In the genomic region with DNA sequence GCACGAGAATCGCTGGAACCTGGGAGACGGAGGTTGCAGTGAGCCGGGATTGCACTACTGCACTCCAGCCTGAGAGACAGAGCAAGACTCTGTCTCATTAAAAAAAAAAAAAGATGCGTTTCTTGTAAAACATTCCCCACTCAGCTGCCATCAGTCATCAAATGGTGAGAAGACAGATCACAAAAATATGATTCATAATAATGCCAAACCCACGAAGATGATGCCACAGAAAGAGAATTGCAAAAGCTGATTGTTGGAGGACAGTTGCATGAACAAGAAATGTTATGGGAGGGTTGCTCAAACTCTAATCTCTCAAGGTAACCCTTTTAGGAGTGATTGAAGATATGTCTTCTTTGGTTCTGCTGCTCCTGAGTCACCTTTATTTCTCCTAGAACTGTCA, we compare ENCODE assay signal across 25 cellular contexts. TPM values are rescaled to one million over a fixed set of nuclear protein-coding genes. Genes with fewer than 3 reads are reported as not detected.
DNase-seq lines count a peak whose midpoint lies in the region; ATAC-seq, FAIRE-seq and TF ChIP-seq lines count a peak whose summit lies in the region.
"Had no signal": no experiment of that assay in that cellular context is flagged by ENCODE, and none has a peak within 500 bp of the region (broad histone marks: within the 10 kb centered on the region; RNA-seq: fewer than 3 reads in every experiment).

No MANE protein-coding gene starts in this region.

- no peaks in the 10 kb centered on the region for H3K9me3 Mint-ChIP-seq in stimulated activated naive B cell treated with anti-CD40 and anti-IgM and Interleukin-4, amounts not matched to agents 10 μg/mL and 1 μg/mL and 100 μg/mL, for 72 hours
- H3K9me3 Mint-ChIP-seq: HFFc6 had no signal

- no peak overlapping the region for H3K4ac ChIP-seq in mesendoderm (ENCODE audit: low read depth, low read length)

- no peak for ATAC-seq in GM19467 (IDR thresholded peaks at IDR 0.05; ENCODE audit: unreplicated experiment)
- no peak for ATAC-seq in stimulated activated naive B cell treated with anti-CD40 and anti-IgM and Interleukin-4, amounts not matched to agents 10 μg/mL and 1 μg/mL and 100 μg/mL, for 72 hours (replicated peaks)
- ATAC-seq: GM12878, K562, Panc1 had no signal

- H4K8ac ChIP-seq in mesendoderm (ENCODE audit: low read depth, low read length), result no peak overlapping the region

- H2BK15ac ChIP-seq in mesendoderm (replicated peaks; ENCODE audit: low read depth), result no peak overlapping the region

- WGBS in mesendoderm (ENCODE audit: extremely low coverage, insufficient coverage, low lambda C conversion rate), result no CpG with 5 or more reads among the region's 6 CpGs

- TF ChIP-seq CTCF in NB4 (IDR thresholded peaks at IDR 0.05; ENCODE audit: low read depth, low read length), result no peak
- no peak for TF ChIP-seq CTCF in fibroblast of mammary gland (conservative IDR thresholded peaks at IDR 0.05; ENCODE audit: control insufficient read depth, insufficient read depth, low read depth, low read length)

- DNase-seq in GM19239 (ENCODE audit: insufficient read length, low spot score) (no peak), NB4 (ENCODE audit: low read depth) (peak; percentile 36), fibroblast of mammary gland (ENCODE audit: low read depth) (peak; percentile 48), putamen (ENCODE audit: low spot score) (peak; percentile 58), RPMI8226 (no peak), mesendoderm (no peak)
- DNase-seq in stimulated activated naive B cell treated with anti-CD40 and anti-IgM and Interleukin-4, amounts not matched to agents 10 μg/mL and 1 μg/mL and 100 μg/mL, for 72 hours, result no peak
- DNase-seq: ACHN, AML-193, DMS 273 treated with DMSO at 0.1 percent for 48 hours, GF-D8, HFFc6, NCI-H1092 treated with DMSO at 0.1 percent for 48 hours, NCI-H146, NCI-H2081, NCI-H2171 treated with DMSO at 0.1 percent for 48 hours, NCI-H446, SW 1271 had no signal

- H3K4me1 Mint-ChIP-seq in stimulated activated naive B cell treated with anti-CD40 and anti-IgM and Interleukin-4, amounts not matched to agents 10 μg/mL and 1 μg/mL and 100 μg/mL, for 72 hours, result peaks cover 11 to 24% of the 10 kb centered on the region in 2 donors

- H3K23ac ChIP-seq in mesendoderm (ENCODE audit: low read length), result no peak overlapping the region

- H3K27me3 Mint-ChIP-seq in stimulated activated naive B cell treated with anti-CD40 and anti-IgM and Interleukin-4, amounts not matched to agents 10 μg/mL and 1 μg/mL and 100 μg/mL, for 72 hours, result no peaks in the 10 kb centered on the region

- no peaks in the 10 kb centered on the region for H3K36me3 ChIP-seq in mesendoderm (ENCODE audit: control insufficient read depth, insufficient read depth, low read length)
- H3K36me3 ChIP-seq: SJSA1 had no signal

- no peak overlapping the region for H3K27ac Mint-ChIP-seq in stimulated activated naive B cell treated with anti-CD40 and anti-IgM and Interleukin-4, amounts not matched to agents 10 μg/mL and 1 μg/mL and 100 μg/mL, for 72 hours
- H3K27ac Mint-ChIP-seq: HFFc6 had no signal

- H2BK120ac ChIP-seq in mesendoderm (ENCODE audit: low read depth, low read length), result no peak overlapping the region

- H3K9ac ChIP-seq in mesendoderm (ENCODE audit: low read length), result no peak overlapping the region

- no peak overlapping the region for H3K4me2 ChIP-seq in mesendoderm (ENCODE audit: low read length)

- no peak overlapping the region for H3K18ac ChIP-seq in mesendoderm (ENCODE audit: low read length)

- H3K27ac ChIP-seq in mesendoderm (ENCODE audit: low read depth, low read length), result no peak overlapping the region
- H3K27ac ChIP-seq: C4-2B, SJSA1 had no signal

- H3K36me3 Mint-ChIP-seq in stimulated activated naive B cell treated with anti-CD40 and anti-IgM and Interleukin-4, amounts not matched to agents 10 μg/mL and 1 μg/mL and 100 μg/mL, for 72 hours, result no peaks in the 10 kb centered on the region

- peak; percentile 42 for FAIRE-seq in GM19239 (lab: Jason Lieb, UNC)
- FAIRE-seq: GM12878, H54, K562 had no signal

- no peaks in the 10 kb centered on the region for H3K27me3 ChIP-seq in mesendoderm (ENCODE audit: insufficient read depth, low read length, poor library complexity)
- H3K27me3 ChIP-seq: SJSA1 had no signal

- H3K79me2 ChIP-seq in mesendoderm (ENCODE audit: control insufficient read depth, insufficient read depth, low read length), result no peaks in the 10 kb centered on the region

- H2BK5ac ChIP-seq in mesendoderm (ENCODE audit: low read length), result no peak overlapping the region

- H3K56ac ChIP-seq in mesendoderm (ENCODE audit: low read length), result no peak overlapping the region

- H3K4me3 ChIP-seq in NB4 (ENCODE audit: low read depth, low read length) (no peak overlapping the region), fibroblast of mammary gland (ENCODE audit: control insufficient read depth, low read depth, low read length) (no peak overlapping the region), mesendoderm (ENCODE audit: low read length) (no peak overlapping the region)
- H3K4me3 ChIP-seq: GM12878, K562, SJSA1 had no signal

- no peak overlapping the region for H4K5ac ChIP-seq in mesendoderm (ENCODE audit: low read length)

- H3K4me3 Mint-ChIP-seq in stimulated activated naive B cell treated with anti-CD40 and anti-IgM and Interleukin-4, amounts not matched to agents 10 μg/mL and 1 μg/mL and 100 μg/mL, for 72 hours, result no peak overlapping the region
- H3K4me3 Mint-ChIP-seq: HFFc6 had no signal

- no peaks in the 10 kb centered on the region for H3K4me1 ChIP-seq in mesendoderm (ENCODE audit: control insufficient read depth, low read depth, low read length)

- H3K79me1 ChIP-seq in mesendoderm (ENCODE audit: low read length), result no peaks in the 10 kb centered on the region

- no peak overlapping the region for H2AK5ac ChIP-seq in mesendoderm (ENCODE audit: low read length)

- TF ChIP-seq POLR2A in NB4 (IDR thresholded peaks at IDR 0.05; ENCODE audit: extremely low read depth, insufficient read length), result no peak

RNA-seq across cellular contexts. Expression of a gene that starts 21.4 kb away (rescaled TPM):
- 10.2 TPM for polyA plus RNA-seq in mesendoderm (2013, experiment 1 of 2)
- polyA plus RNA-seq in mesendoderm (2013, experiment 2 of 2), result 10.0 TPM

RNA-seq across cellular contexts. Expression of a gene that starts 37.9 kb away (rescaled TPM):
- 155 TPM for polyA plus RNA-seq in mesendoderm (2013, experiment 1 of 2)
- polyA plus RNA-seq in mesendoderm (2013, experiment 2 of 2), result 155 TPM

Comparison
In these comparisons a context has a peak if more than half of its experiments do, and no peak if none do; other contexts are left out.
1. DNase-seq: peak in NB4 (single experiment), fibroblast of mammary gland (single experiment) and putamen (single experiment); none in GM19239 (single experiment), stimulated activated naive B cell treated with anti-CD40 and anti-IgM and Interleukin-4, amounts not matched to agents 10 μg/mL and 1 μg/mL and 100 μg/mL, for 72 hours (single experiment), RPMI8226 (single experiment) and mesendoderm (single experiment).